9 cellular contexts compared by ENCODE assay signal in genomic region chr13:51501592-51502205, GRCh38. TPM values are rescaled to one million over a fixed set of nuclear protein-coding genes. Genes with fewer than 3 reads are reported as not detected.
DNase-seq lines count a peak whose midpoint lies in the region; ATAC-seq and TF ChIP-seq lines count a peak whose summit lies in the region.
"Had no signal": no experiment of that assay in that cellular context is flagged by ENCODE, and none has a peak within 500 bp of the region (broad histone marks: within the 10 kb centered on the region; RNA-seq: fewer than 3 reads in every experiment).

No MANE protein-coding gene starts in this region.

- H3K4me1 ChIP-seq in Loucy (ENCODE audit: insufficient read depth, low read length, poor library complexity, severe bottlenecking): no peaks in the 10 kb centered on the region
- H3K4me1 ChIP-seq in PC-9 (replicated peaks; ENCODE audit: insufficient read depth): no peaks in the 10 kb centered on the region

- POLR2A ChIA-PET in PC-9 (lab: Charles Lee; ENCODE audit: unreplicated experiment): interaction anchor here (0.9 kb wide), 1 partner anchor 294 kb away, joined by 6 read pairs; no protein-coding TSS in a partner anchor

- CTCF ChIA-PET in PC-9 (lab: Charles Lee): no interaction called here

- H3K9ac ChIP-seq in Loucy (ENCODE audit: low read depth, low read length, poor library complexity, severe bottlenecking): no peak overlapping the region
- H3K9ac ChIP-seq: KMS-11 had no signal

- H3K9me3 ChIP-seq in Loucy (ENCODE audit: insufficient read depth, low read depth, low read length) (no peaks in the 10 kb centered on the region), PC-9 (ENCODE audit: insufficient read depth, low read depth) (no peaks in the 10 kb centered on the region)

- H3F3A ChIP-seq in Loucy (ENCODE audit: low read depth) (no peaks in the 10 kb centered on the region), PC-9 (ENCODE audit: insufficient read depth, low read depth) (no peaks in the 10 kb centered on the region)

- no peak overlapping the region for H3K4me2 ChIP-seq in Loucy (ENCODE audit: low read depth, low read length, poor library complexity, severe bottlenecking)
- no peak overlapping the region for H3K4me2 ChIP-seq in PC-9
- H3K4me2 ChIP-seq: KMS-11 had no signal

- ATAC-seq in GM18502 (IDR thresholded peaks at IDR 0.05; ENCODE audit: poor library complexity, unreplicated experiment) (peak; percentile 28), GM21825 (IDR thresholded peaks at IDR 0.05; ENCODE audit: unreplicated experiment) (peak; percentile 25)

- H3K79me2 ChIP-seq in Loucy (ENCODE audit: insufficient read depth, low read length): no peaks in the 10 kb centered on the region
- H3K79me2 ChIP-seq in PC-9 (ENCODE audit: low read depth): no peaks in the 10 kb centered on the region

- H2AFZ ChIP-seq in Loucy (ENCODE audit: low read length) (0 out of 2 replicates have a peak overlapping the region, but pooled peaks have one; percentile 14), PC-9 (no peak overlapping the region)

- no peak overlapping the region for H3K27ac ChIP-seq in PC-9
- H3K27ac ChIP-seq: KMS-11 had no signal

- peak; percentile 58 for DNase-seq in fibroblast of peridontal ligament (ENCODE audit: extremely low read depth)
- DNase-seq in stimulated activated CD4-positive, alpha-beta T cell treated with anti-CD3 and anti-CD28 coated beads, Interleukin-2, amount 100 ng/mL, for 24 hours: no peak
- no peak for DNase-seq in PC-9
- no peak for DNase-seq in nucleus accumbens (lab: John Stamatoyannopoulos, UW)
- DNase-seq in H7: no peak

- H3K9me2 ChIP-seq in Loucy (replicated peaks; ENCODE audit: low read depth, low read length) (no peaks in the 10 kb centered on the region), PC-9 (ENCODE audit: insufficient read depth) (no peaks in the 10 kb centered on the region)

- no peaks in the 10 kb centered on the region for H3K36me3 ChIP-seq in Loucy (ENCODE audit: insufficient read depth, low read length)
- no peaks in the 10 kb centered on the region for H3K36me3 ChIP-seq in PC-9 (ENCODE audit: low read depth)
- H3K36me3 ChIP-seq in H7 (replicated peaks; ENCODE audit: control insufficient read depth, insufficient read depth, low read length): no peaks in the 10 kb centered on the region

- TF ChIP-seq CTCF in Loucy (conservative IDR thresholded peaks at IDR 0.05; ENCODE audit: low read length) (no peak), PC-9 (conservative IDR thresholded peaks at IDR 0.05) (no peak)

- no peaks in the 10 kb centered on the region for H3K27me3 ChIP-seq in Loucy (ENCODE audit: insufficient read depth, low read length, poor library complexity, severe bottlenecking)
- H3K27me3 ChIP-seq in PC-9 (ENCODE audit: insufficient read depth, low read depth): no peaks in the 10 kb centered on the region
- H3K27me3 ChIP-seq in H7 (ENCODE audit: control insufficient read depth, insufficient read depth, low read length): no peaks in the 10 kb centered on the region

- no peaks in the 10 kb centered on the region for H4K20me1 ChIP-seq in Loucy (ENCODE audit: insufficient read depth, low read length, poor library complexity, severe bottlenecking)
- no peaks in the 10 kb centered on the region for H4K20me1 ChIP-seq in PC-9 (ENCODE audit: insufficient read depth)

- intact Hi-C loops in PC-9 (cut with micrococcal nuclease; ENCODE audit: unreplicated experiment): loop anchor here (2.0 kb wide), 1 partner anchor 75 kb away; no protein-coding TSS in a partner anchor

- no TSS peak for BruUV-seq in PC-9 (replicated peaks; lab: Mats Ljungman, UMichigan)

- no peak overlapping the region for H3K4me3 ChIP-seq in Loucy (ENCODE audit: low read length, poor library complexity, severe bottlenecking)
- no peak overlapping the region for H3K4me3 ChIP-seq in PC-9
- H3K4me3 ChIP-seq in H7 (ENCODE audit: insufficient read depth, low read depth, low read length): no peak overlapping the region

RNA-seq across cellular contexts. Expression of gene INTS6, which starts 48.9 kb away (rescaled TPM):
- total RNA-seq in PC-9 (2021): 43.5 and 45.5 TPM in 2 replicates
- total RNA-seq in H7 (2014; rRNA removed; shearing (Covaris generic)): 24.9 and 30.4 TPM in 2 replicates
